In the genomic region with DNA sequence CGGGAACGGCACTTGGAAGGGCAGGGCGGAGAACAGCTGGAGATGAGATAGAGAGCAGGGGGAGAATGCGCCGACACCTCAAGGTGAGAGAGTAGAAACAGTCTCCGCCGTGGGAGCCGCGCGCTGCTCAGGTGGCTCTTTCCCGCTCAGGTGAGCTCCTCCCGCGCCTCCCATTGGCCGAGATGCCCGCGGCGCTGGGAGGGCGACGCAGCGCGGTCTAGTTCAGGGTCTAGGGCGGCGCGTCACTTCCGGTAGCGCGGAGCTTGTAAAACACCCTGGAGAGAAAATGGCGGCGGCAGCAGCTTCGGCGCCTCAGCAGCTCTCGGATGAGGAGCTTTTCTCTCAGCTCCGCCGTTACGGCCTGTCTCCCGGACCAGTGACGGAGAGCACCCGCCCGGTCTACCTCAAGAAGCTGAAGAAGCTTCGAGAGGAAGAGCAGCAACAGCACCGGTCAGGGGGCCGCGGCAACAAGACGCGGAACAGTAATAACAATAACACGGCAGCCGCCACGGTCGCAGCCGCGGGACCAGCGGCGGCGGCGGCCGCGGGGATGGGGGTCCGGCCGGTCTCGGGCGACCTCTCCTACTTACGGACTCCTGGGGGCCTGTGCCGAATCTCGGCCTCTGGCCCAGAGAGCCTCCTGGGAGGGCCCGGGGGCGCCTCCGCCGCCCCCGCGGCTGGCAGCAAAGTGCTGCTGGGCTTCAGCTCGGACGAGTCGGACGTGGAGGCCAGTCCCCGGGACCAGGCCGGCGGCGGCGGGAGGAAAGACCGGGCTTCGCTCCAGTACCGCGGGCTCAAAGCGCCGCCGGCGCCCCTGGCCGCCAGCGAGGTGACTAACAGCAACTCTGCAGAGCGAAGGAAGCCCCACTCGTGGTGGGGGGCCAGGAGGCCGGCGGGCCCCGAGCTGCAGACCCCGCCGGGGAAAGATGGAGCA, we compare ENCODE assay signal across 8 cellular contexts. TPM values are rescaled to one million over a fixed set of nuclear protein-coding genes. Genes with fewer than 3 reads are reported as not detected.
A peak's percentile ranks its signal among the peaks of the same experiment; 100 is the strongest.
DNase-seq lines count a peak whose midpoint lies in the region; ATAC-seq and TF ChIP-seq lines count a peak whose summit lies in the region.

A gene (plus strand): TSS at position 273 of the 934 bp plus-strand sequence. CDS start 14 bp downstream, at position 287.

- H3K4me3 ChIP-seq in WERI-Rb-1 (ENCODE audit: low read depth, low read length) (peak within 1 kb of the TSS; percentile 95), breast epithelium (peak within 1 kb of the TSS; percentile 92 to 98 (median 94)), iPS-18c (ENCODE audit: insufficient read depth, low read depth, low read length) (peak within 1 kb of the TSS; percentile 85), skeletal muscle tissue (ENCODE audit: low read length in 3 of 3) (peak within 1 kb of the TSS; percentile 96 to 99 (median 96))

- intact Hi-C loops in breast epithelium (cut with DNase I; ENCODE audit: low total_unique reads): no loop called here

- H3K9ac ChIP-seq in skeletal muscle tissue (ENCODE audit: low read depth in 1 of 3, low read length in 3 of 3): peak within 1 kb of the TSS; percentile 88 to 98 (median 94)

- TF ChIP-seq CTCF in WERI-Rb-1 (IDR thresholded peaks at IDR 0.05; ENCODE audit: low read depth, low read length) (no peak), breast epithelium (IDR thresholded peaks at IDR 0.05) (no peak)

- H3K27me3 ChIP-seq in WERI-Rb-1 (ENCODE audit: insufficient read depth, low read depth, severe bottlenecking) (no peaks in the 10 kb centered on the region), breast epithelium (no peaks in the 10 kb centered on the region), skeletal muscle tissue (ENCODE audit: control insufficient read depth in 3 of 3, insufficient read depth in 3 of 3, low read length in 3 of 3) (peaks cover 0 to 6% (median 4%) of the 10 kb centered on the region in 3 donors)

- TF ChIP-seq POLR2A in breast epithelium (IDR thresholded peaks at IDR 0.05): peak; percentile 81

- H3K36me3 ChIP-seq in WERI-Rb-1: peaks cover 43% of the 10 kb centered on the region
- no peaks in the 10 kb centered on the region for H3K36me3 ChIP-seq in breast epithelium
- H3K36me3 ChIP-seq in skeletal muscle tissue (ENCODE audit: control insufficient read depth in 3 of 3, insufficient read depth in 3 of 3, low read length in 3 of 3): no peaks in the 10 kb centered on the region

- DNase-seq in AG08395 (ENCODE audit: low spot score) (peak; percentile 95), NCI-H2227 (lab: John Stamatoyannopoulos, UW; ENCODE audit: unreplicated experiment) (peak; percentile 96), WERI-Rb-1 (peak; percentile 94), breast epithelium (ENCODE audit: low spot score in 2 of 2) (peak; percentile 95 to 97)

- ATAC-seq in GM18909 (IDR thresholded peaks at IDR 0.05; ENCODE audit: poor library complexity, unreplicated experiment) (peak; percentile 96), HG03159 (IDR thresholded peaks at IDR 0.05; ENCODE audit: unreplicated experiment) (peak; percentile 92)

- no peaks in the 10 kb centered on the region for H3K9me3 ChIP-seq in WERI-Rb-1 (ENCODE audit: severe bottlenecking)
- H3K9me3 ChIP-seq in breast epithelium: no peaks in the 10 kb centered on the region
- no peaks in the 10 kb centered on the region for H3K9me3 ChIP-seq in iPS-18c (ENCODE audit: control insufficient read depth, insufficient read depth, low read length)
- H3K9me3 ChIP-seq in skeletal muscle tissue (ENCODE audit: control insufficient read depth in 3 of 3, low read length in 3 of 3): no peaks in the 10 kb centered on the region

- peaks cover 0 to 15% of the 10 kb centered on the region in 2 donors for H3K4me1 ChIP-seq in breast epithelium
- H3K4me1 ChIP-seq in skeletal muscle tissue (ENCODE audit: control insufficient read depth in 3 of 3, insufficient read depth in 3 of 3, low read length in 3 of 3): peaks cover 23 to 38% (median 31%) of the 10 kb centered on the region in 3 donors

- H3K27ac ChIP-seq in WERI-Rb-1: peak within 1 kb of the TSS; percentile 96
- peak within 1 kb of the TSS; percentile 95 to 96 for H3K27ac ChIP-seq in breast epithelium
- H3K27ac ChIP-seq in skeletal muscle tissue (ENCODE audit: low read depth, low read length): peak within 1 kb of the TSS; percentile 96

RNA-seq across cellular contexts. Expression of the gene that starts here (rescaled TPM):
- 10 to 100 TPM; 31.0 to 69.4 (median 36.4) TPM for total RNA-seq in breast epithelium
- 30.8 TPM for total RNA-seq in skeletal muscle tissue

Comparison
In these comparisons a context has a peak if more than half of its experiments do, and no peak if none do; other contexts are left out.
1. Peak in every context shown above with its lines: DNase-seq, ATAC-seq, H3K4me3 ChIP-seq and H3K27ac ChIP-seq.